Comparison of ENCODE assay signal across 8 cellular contexts in genomic region chr17:28334176-28334575, GRCh38.
DNase-seq lines count a peak whose midpoint lies in the region; TF ChIP-seq lines count a peak whose summit lies in the region.

No MANE protein-coding gene starts in this region.

- peak overlapping the region; percentile 97 for H3K27ac Mint-ChIP-seq in T-helper 2 cell treated with Interferon-gamma antibody and Interleukin-4, amounts not matched to agents 5 μg/mL and 100 μg/mL, for 36 hours

- H3K4me1 ChIP-seq in iPS-20b (ENCODE audit: insufficient read depth, low read length) = peaks cover 8% of the 10 kb centered on the region
- peaks cover 18 to 52% (median 37%) of the 10 kb centered on the region in 5 donors for H3K4me1 ChIP-seq in subcutaneous abdominal adipose tissue (ENCODE audit: control insufficient read depth in 5 of 5, insufficient read depth in 5 of 5, low read length in 5 of 5)

- H3K4me3 Mint-ChIP-seq in T-helper 2 cell treated with Interferon-gamma antibody and Interleukin-4, amounts not matched to agents 5 μg/mL and 100 μg/mL, for 36 hours = peak overlapping the region; percentile 96

- H3K9me3 Mint-ChIP-seq in T-helper 2 cell treated with Interferon-gamma antibody and Interleukin-4, amounts not matched to agents 5 μg/mL and 100 μg/mL, for 36 hours = no peaks in the 10 kb centered on the region

- no peaks in the 10 kb centered on the region for H3K9me3 ChIP-seq in iPS-20b (ENCODE audit: insufficient read depth, low read depth, low read length)
- no peaks in the 10 kb centered on the region for H3K9me3 ChIP-seq in subcutaneous abdominal adipose tissue (ENCODE audit: control insufficient read depth in 5 of 5, low read length in 5 of 5)

- peaks cover 4% of the 10 kb centered on the region for H3K36me3 ChIP-seq in iPS-20b (ENCODE audit: insufficient read depth, low read depth, low read length)
- peaks cover 2 to 27% (median 25%) of the 10 kb centered on the region in 5 donors for H3K36me3 ChIP-seq in subcutaneous abdominal adipose tissue (ENCODE audit: control insufficient read depth in 5 of 5, insufficient read depth in 5 of 5, low read length in 5 of 5)

- DNase-seq in T-helper 2 cell treated with Interferon-gamma antibody and Interleukin-4, amounts not matched to agents 5 μg/mL and 100 μg/mL, for 36 hours (ENCODE audit: low spot score) = no peak
- DNase-seq in T-helper 2 cell (no peak), 8988T (no peak), hypothalamus (lab: John Stamatoyannopoulos, UW) (no peak)
- no peak for DNase-seq in stimulated activated CD4-positive, alpha-beta T cell treated with anti-CD3 and anti-CD28 coated beads, Interleukin-2, amount 100 ng/mL, for 24 hours

- peaks cover 31% of the 10 kb centered on the region for H3K4me1 Mint-ChIP-seq in T-helper 2 cell treated with Interferon-gamma antibody and Interleukin-4, amounts not matched to agents 5 μg/mL and 100 μg/mL, for 36 hours (ENCODE audit: low read depth)

- H3K4me3 ChIP-seq in WI38 (ENCODE audit: low read depth, low read length) (peak overlapping the region; percentile 99), iPS-20b (ENCODE audit: low read length) (peak overlapping the region; percentile 92), subcutaneous abdominal adipose tissue (ENCODE audit: low read depth in 1 of 5, low read length in 5 of 5) (peak overlapping the region; percentile 91 to 95 (median 93))

- H3K27me3 ChIP-seq in iPS-20b (ENCODE audit: insufficient read depth, low read length) (no peaks in the 10 kb centered on the region), subcutaneous abdominal adipose tissue (ENCODE audit: control insufficient read depth in 5 of 5, insufficient read depth in 4 of 5, low read length in 5 of 5) (no peaks in the 10 kb centered on the region)

- no peaks in the 10 kb centered on the region for H3K27me3 Mint-ChIP-seq in T-helper 2 cell treated with Interferon-gamma antibody and Interleukin-4, amounts not matched to agents 5 μg/mL and 100 μg/mL, for 36 hours (ENCODE audit: low read depth)

- H3K9ac ChIP-seq in iPS-20b (ENCODE audit: low read depth, low read length) (no peak overlapping the region; the same call in 1 of the 2 replicates), subcutaneous abdominal adipose tissue (ENCODE audit: low read length in 5 of 5) (peak overlapping the region in 3 of 5 donors; percentile 78 to 90 (median 83))

- H3K27ac ChIP-seq in iPS-20b (ENCODE audit: low read length) = no peak overlapping the region
- H3K27ac ChIP-seq in subcutaneous abdominal adipose tissue (ENCODE audit: low read depth, low read length) = no peak overlapping the region

- peaks cover 2% of the 10 kb centered on the region for H3K36me3 Mint-ChIP-seq in T-helper 2 cell treated with Interferon-gamma antibody and Interleukin-4, amounts not matched to agents 5 μg/mL and 100 μg/mL, for 36 hours (ENCODE audit: low read depth)

- TF ChIP-seq CTCF in WI38 (IDR thresholded peaks at IDR 0.05; ENCODE audit: low read depth, low read length) = no peak
